ENCODE assay signal across 27 cellular contexts in genomic region chr2:7289697-7290096, GRCh38.
"Had no signal": no experiment of that assay in that cellular context is flagged by ENCODE, and none has a peak within 500 bp of the region (broad histone marks: within the 10 kb centered on the region; RNA-seq: fewer than 3 reads in every experiment).

No MANE protein-coding gene starts in this region.

- H3K36me3 ChIP-seq: esophagus muscularis mucosa, gastroesophageal sphincter, heart left ventricle, neural progenitor cell, right lobe of liver, thoracic aorta, tibial nerve, upper lobe of left lung had no signal

- H3K9me3 Mint-ChIP-seq: dendritic cell treated with granulocyte-macrophage colony-stimulating factor and Interleukin-4, amounts not matched to agents 40 ng/mL and 50 ng/mL, for 4 days; memory B cell; natural killer cell; neural progenitor cell; stimulated activated naive B cell treated with anti-CD40 and anti-IgM and Interleukin-4, amounts not matched to agents 10 μg/mL and 1 μg/mL and 100 μg/mL, for 72 hours; stimulated activated naive CD8-positive, alpha-beta T cell treated with anti-CD3 and anti-CD28 coated beads, Interleukin-15, Interleukin-2, amounts not matched to agents 100 ng/mL and 50 ng/mL, for 24 hours had no signal

- H3K4me3 Mint-ChIP-seq: dendritic cell treated with granulocyte-macrophage colony-stimulating factor and Interleukin-4, amounts not matched to agents 40 ng/mL and 50 ng/mL, for 4 days; memory B cell; natural killer cell; neural progenitor cell; stimulated activated naive B cell treated with anti-CD40 and anti-IgM and Interleukin-4, amounts not matched to agents 10 μg/mL and 1 μg/mL and 100 μg/mL, for 72 hours; stimulated activated naive CD8-positive, alpha-beta T cell treated with anti-CD3 and anti-CD28 coated beads, Interleukin-15, Interleukin-2, amounts not matched to agents 100 ng/mL and 50 ng/mL, for 24 hours had no signal

- H3K9me3 ChIP-seq: esophagus muscularis mucosa, gastroesophageal sphincter, heart left ventricle, right lobe of liver, thoracic aorta, tibial nerve, upper lobe of left lung had no signal

- H3K27me3 ChIP-seq: esophagus muscularis mucosa, foreskin keratinocyte, gastroesophageal sphincter, heart left ventricle, hepatocyte, neural progenitor cell, right lobe of liver, tibial nerve, upper lobe of left lung had no signal

- H3K4me1 ChIP-seq: esophagus muscularis mucosa, gastroesophageal sphincter, heart left ventricle, neural progenitor cell, parathyroid adenoma, right lobe of liver, tibial nerve, upper lobe of left lung had no signal

- ATAC-seq: gastroesophageal sphincter; heart left ventricle; left lobe of liver; natural killer cell; right lobe of liver; stimulated activated naive B cell treated with anti-CD40 and anti-IgM and Interleukin-4, amounts not matched to agents 10 μg/mL and 1 μg/mL and 100 μg/mL, for 72 hours had no signal

- H3K27me3 Mint-ChIP-seq: memory B cell; progenitor cell of endocrine pancreas; stimulated activated naive CD8-positive, alpha-beta T cell treated with anti-CD3 and anti-CD28 coated beads, Interleukin-15, Interleukin-2, amounts not matched to agents 100 ng/mL and 50 ng/mL, for 24 hours had no signal

- DNase-seq: effector memory CD4-positive, alpha-beta T cell; foreskin keratinocyte; heart left ventricle; kidney; natural killer cell; right lobe of liver; small intestine; stimulated activated CD4-positive, alpha-beta T cell treated with anti-CD3 and anti-CD28 coated beads, Interleukin-15, amount 100 ng/mL, for 24 hours; stimulated activated CD4-positive, alpha-beta T cell treated with anti-CD3 and anti-CD28 coated beads, Interleukin-2, amount 100 ng/mL, for 48 hours; stimulated activated naive B cell treated with anti-CD40 and anti-IgM and Interleukin-4, amounts not matched to agents 10 μg/mL and 1 μg/mL and 100 μg/mL, for 72 hours; upper lobe of left lung had no signal

- H3K4me2 ChIP-seq: hepatocyte, neural progenitor cell had no signal

- H3K4me3 ChIP-seq: esophagus muscularis mucosa, gastroesophageal sphincter, heart left ventricle, hepatocyte, lung, neural progenitor cell, right lobe of liver, thoracic aorta, tibial nerve, upper lobe of left lung had no signal

- H3K9ac ChIP-seq: neural progenitor cell, parathyroid adenoma had no signal

- FAIRE-seq: colon, endothelial cell of umbilical vein, kidney, small intestine, urothelium cell line had no signal

- H3K79me2 ChIP-seq: hepatocyte, parathyroid adenoma had no signal

- H3K36me3 Mint-ChIP-seq: memory B cell; natural killer cell; stimulated activated naive B cell treated with anti-CD40 and anti-IgM and Interleukin-4, amounts not matched to agents 10 μg/mL and 1 μg/mL and 100 μg/mL, for 72 hours had no signal

- H3K4me1 Mint-ChIP-seq: memory B cell; natural killer cell; stimulated activated naive B cell treated with anti-CD40 and anti-IgM and Interleukin-4, amounts not matched to agents 10 μg/mL and 1 μg/mL and 100 μg/mL, for 72 hours had no signal

- H3K27ac ChIP-seq: esophagus muscularis mucosa, gastroesophageal sphincter, heart left ventricle, hepatocyte, neural progenitor cell, parathyroid adenoma, right lobe of liver, thoracic aorta, tibial nerve, upper lobe of left lung had no signal

- H2AFZ ChIP-seq: hepatocyte, neural progenitor cell, parathyroid adenoma had no signal

- H3K27ac Mint-ChIP-seq: dendritic cell treated with granulocyte-macrophage colony-stimulating factor and Interleukin-4, amounts not matched to agents 40 ng/mL and 50 ng/mL, for 4 days; memory B cell; natural killer cell; neural progenitor cell; progenitor cell of endocrine pancreas; stimulated activated naive B cell treated with anti-CD40 and anti-IgM and Interleukin-4, amounts not matched to agents 10 μg/mL and 1 μg/mL and 100 μg/mL, for 72 hours; stimulated activated naive CD8-positive, alpha-beta T cell treated with anti-CD3 and anti-CD28 coated beads, Interleukin-15, Interleukin-2, amounts not matched to agents 100 ng/mL and 50 ng/mL, for 24 hours had no signal
